In the genomic region with DNA sequence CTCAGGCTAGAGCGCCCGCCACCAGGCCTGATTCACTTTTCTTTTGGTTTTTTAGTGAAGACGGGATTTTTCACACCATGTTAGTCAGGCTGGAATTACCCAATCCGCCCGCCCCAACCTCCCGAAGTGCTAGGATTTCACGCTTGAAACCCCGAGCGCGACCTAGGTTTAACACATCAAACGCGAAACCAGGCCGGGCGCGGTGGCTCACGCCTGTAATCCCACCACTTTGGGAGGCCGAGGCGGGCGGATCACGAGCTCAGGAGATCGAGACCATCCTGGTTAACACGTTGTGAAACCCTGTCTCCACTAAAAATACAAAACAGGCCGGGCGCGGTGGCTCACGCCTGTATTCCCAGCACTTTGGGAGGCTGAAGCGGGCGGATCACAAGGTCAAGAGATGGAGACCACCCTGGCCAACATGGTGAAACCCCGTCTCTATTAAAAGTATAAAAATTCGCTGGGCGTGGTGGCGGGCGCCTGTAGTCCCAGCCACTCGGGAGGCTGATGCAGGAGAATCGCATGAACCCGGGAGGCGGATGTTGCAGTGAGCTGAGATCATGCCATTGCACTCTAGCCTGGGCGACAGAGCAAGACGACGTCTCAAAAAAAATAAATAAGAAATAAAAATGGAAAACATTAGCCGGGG, we compare ENCODE assay signal across 8 cellular contexts. TPM values are rescaled to one million over a fixed set of nuclear protein-coding genes. Genes with fewer than 3 reads are reported as not detected.
DNase-seq lines count a peak whose midpoint lies in the region; TF ChIP-seq lines count a peak whose summit lies in the region.
"Not testable (repeated sequence)": the region's sequence is repeated elsewhere in the genome, so short reads cannot be mapped to it uniquely, and the experiment has no call there.

No MANE protein-coding gene starts in this region.

- not testable (repeated sequence) for TF ChIP-seq CTCF in fibroblast of mammary gland (conservative IDR thresholded peaks at IDR 0.05; ENCODE audit: control insufficient read depth, insufficient read depth, low read depth, low read length)

- H3K4me3 ChIP-seq in fibroblast of mammary gland (ENCODE audit: control insufficient read depth, low read depth, low read length) = peak overlapping the region; percentile 83

- DNase-seq in AG20443 (ENCODE audit: low spot score) = peak; percentile 25
- DNase-seq in H4 (ENCODE audit: low spot score) = peak; percentile 49
- peak; percentile 79 for DNase-seq in NCI-H1694 (lab: John Stamatoyannopoulos, UW)
- peak; percentile 65 to 76 (median 75) for DNase-seq in T-helper 1 cell
- DNase-seq in activated naive CD4-positive, alpha-beta T cell (lab: John Stamatoyannopoulos, UW) = peak; percentile 59 to 77 (median 65)
- peak; percentile 78 for DNase-seq in fibroblast of mammary gland (ENCODE audit: low read depth)
- DNase-seq in mucosa of gallbladder (ENCODE audit: low spot score) = peak; percentile 56
- peak; percentile 39 to 69 (median 42) for DNase-seq in stimulated activated CD4-positive, alpha-beta T cell treated with anti-CD3 and anti-CD28 coated beads, TNF-alpha, amount 100 ng/mL, for 1 hour (ENCODE audit: low read depth in 3 of 3, low spot score in 1 of 3)

RNA-seq across cellular contexts. Expression of a gene that starts 1.4 kb away (rescaled TPM):
- total RNA-seq in H4 (2014; rRNA removed; shearing (Covaris generic)) = 60.1 and 63.7 TPM in 2 replicates
- total RNA-seq in mucosa of gallbladder = 31.6 TPM

RNA-seq across cellular contexts. Expression of a gene that starts 8.2 kb away (rescaled TPM):
- not detected in 2 replicates for total RNA-seq in H4 (2014; rRNA removed; shearing (Covaris generic))
- total RNA-seq in mucosa of gallbladder = not detected

RNA-seq across cellular contexts. Expression of a gene that starts 9.0 kb away (rescaled TPM):
- 22.3 and 26.3 TPM in 2 replicates for total RNA-seq in H4 (2014; rRNA removed; shearing (Covaris generic))
- total RNA-seq in mucosa of gallbladder = 48.8 TPM

RNA-seq across cellular contexts. Expression of a gene that starts 35.6 kb away (rescaled TPM):
- total RNA-seq in H4 (2014; rRNA removed; shearing (Covaris generic)) = 25.1 and 31.1 TPM in 2 replicates
- total RNA-seq in mucosa of gallbladder = 85.7 TPM

RNA-seq across cellular contexts. Expression of a gene that starts 39.9 kb away (rescaled TPM):
- total RNA-seq in H4 (2014; rRNA removed; shearing (Covaris generic)) = 478 and 499 TPM in 2 replicates
- total RNA-seq in mucosa of gallbladder = 104 TPM

Comparison
In these comparisons a context has a peak if more than half of its experiments do, and no peak if none do; other contexts are left out.
1. Peak in every context shown above with its lines: DNase-seq and H3K4me3 ChIP-seq.
2. DNase-seq: peak in every context shown above with its lines; median percentile 79 in NCI-H1694; 78 in fibroblast of mammary gland; 75 in T-helper 1 cell; 65 in activated naive CD4-positive, alpha-beta T cell; 56 in mucosa of gallbladder; 49 in H4; 42 in stimulated activated CD4-positive, alpha-beta T cell treated with anti-CD3 and anti-CD28 coated beads, TNF-alpha, amount 100 ng/mL, for 1 hour; 25 in AG20443.